ENCODE assay signal across 29 cellular contexts in the genomic region with DNA sequence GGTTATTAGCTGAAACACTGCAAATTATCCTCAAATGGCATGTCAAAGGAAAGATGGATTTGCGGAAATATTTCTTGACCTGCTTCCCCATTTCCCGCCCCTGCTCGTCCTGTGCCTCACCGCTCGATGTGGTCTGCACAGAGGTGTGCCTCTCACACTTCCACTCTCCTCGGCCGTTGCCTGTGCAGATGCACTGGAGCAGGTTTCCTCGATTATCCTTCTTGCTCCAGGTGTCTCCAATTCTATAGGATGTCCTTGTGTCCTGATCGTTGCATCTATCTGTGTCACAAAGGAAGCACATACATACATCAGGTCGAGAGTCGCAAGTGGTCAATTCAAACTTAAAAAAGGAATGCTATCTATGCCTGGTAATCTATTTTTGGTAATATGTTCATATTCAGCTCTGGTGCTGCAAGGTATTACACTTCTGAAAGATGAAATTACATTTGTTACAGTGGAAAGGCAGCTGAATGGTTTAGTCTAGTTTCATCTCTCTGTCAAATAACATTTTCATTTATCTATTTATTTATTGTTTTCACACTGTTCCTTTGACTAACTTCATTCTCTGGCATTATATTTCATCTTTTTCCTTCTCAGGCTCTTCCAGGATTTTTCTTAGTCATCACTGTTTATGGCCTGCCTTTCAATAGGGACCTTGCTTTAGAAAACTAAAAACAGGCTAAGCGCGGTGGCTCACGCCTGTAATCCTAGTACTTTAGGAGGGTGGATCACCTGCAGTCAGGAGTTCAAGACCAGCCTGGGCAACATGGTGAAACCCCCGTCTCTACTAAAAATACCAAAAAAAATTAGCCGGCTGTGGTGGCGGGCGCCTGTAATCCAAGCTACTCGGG. TPM values are rescaled to one million over a fixed set of nuclear protein-coding genes. Genes with fewer than 3 reads are reported as not detected.
DNase-seq lines count a peak whose midpoint lies in the region; ATAC-seq and TF ChIP-seq lines count a peak whose summit lies in the region.
"Had no signal": no experiment of that assay in that cellular context is flagged by ENCODE, and none has a peak within 500 bp of the region (broad histone marks: within the 10 kb centered on the region; RNA-seq: fewer than 3 reads in every experiment).

No MANE protein-coding gene starts in this region.

- no peaks in the 10 kb centered on the region for H3K9me2 ChIP-seq in SK-N-SH
- H3K9me2 ChIP-seq in OCI-LY7 (ENCODE audit: insufficient read depth, low read length) = no peaks in the 10 kb centered on the region

- TF ChIP-seq CTCF in SK-N-SH (IDR thresholded peaks at IDR 0.05) = no peak
- no peak for TF ChIP-seq CTCF in chondrocyte (IDR thresholded peaks at IDR 0.05)
- no peak for TF ChIP-seq CTCF in tibial artery (IDR thresholded peaks at IDR 0.05)
- TF ChIP-seq CTCF in OCI-LY7 (conservative IDR thresholded peaks at IDR 0.05; ENCODE audit: low read length) = no peak

- H3K4me1 Mint-ChIP-seq in chondrocyte (ENCODE audit: low read depth) = peaks cover 86% of the 10 kb centered on the region
- H3K4me1 Mint-ChIP-seq: activated CD4-positive, alpha-beta T cell treated with anti-CD3 and anti-CD28 coated beads for 36 hours; stimulated activated naive B cell treated with anti-CD40 and anti-IgM and Interleukin-4, amounts not matched to agents 10 μg/mL and 1 μg/mL and 100 μg/mL, for 72 hours had no signal

- TF ChIP-seq EP300 in SK-N-SH (IDR thresholded peaks at IDR 0.05; ENCODE audit: borderline replicate concordance in 1 of 2, low read depth in 1 of 2, low read length in 1 of 2) = no peak

- peak overlapping the region; percentile 99 for H3K27ac Mint-ChIP-seq in chondrocyte (ENCODE audit: unreplicated experiment)
- H3K27ac Mint-ChIP-seq: activated CD4-positive, alpha-beta T cell treated with anti-CD3 and anti-CD28 coated beads for 36 hours; activated T-helper 1 cell treated with anti-CD3 and anti-CD28 coated beads, Interleukin-12 subunit alpha, Interleukin-12 subunit beta, Interleukin-2, Interleukin-4 antibody, amounts not matched to agents 30 ng/mL and 10 ng/mL and 1 ng/mL, durations not matched to agents 14 hours and 24 hours and 36 hours; mesothelial cell of epicardium; natural killer cell treated with Interleukin-12 subunit alpha and Interleukin-12 subunit beta and Interleukin-15 and Interleukin-18, amount 100 ng/mL, for 72 hours; stimulated activated naive B cell treated with anti-CD40 and anti-IgM and Interleukin-4, amounts not matched to agents 10 μg/mL and 1 μg/mL and 100 μg/mL, for 72 hours had no signal

- H3K4me1 ChIP-seq in SK-N-SH (ENCODE audit: control insufficient read depth in 1 of 2, insufficient read depth in 2 of 2, low read depth in 1 of 2, low read length in 1 of 2) (peaks cover 0 to 50% of the 10 kb centered on the region in 2 experiments; a peak in 1 of 4 replicates), tibial artery (peaks cover 0 to 83% (median 18%) of the 10 kb centered on the region in 4 donors), OCI-LY7 (ENCODE audit: insufficient read depth, low read length, poor library complexity, severe bottlenecking) (no peaks in the 10 kb centered on the region)
- H3K4me1 ChIP-seq: pancreas had no signal

- WGBS in SK-N-SH (ENCODE audit: low lambda C conversion rate) = 98% methylated on average over 19 of the region's 19 CpGs

- H3K9ac ChIP-seq in SK-N-SH = peak overlapping the region; percentile 8; the same call in 1 of the 2 replicates

- H3K4me2 ChIP-seq in SK-N-SH (peak overlapping the region; percentile 75), OCI-LY7 (ENCODE audit: low read length) (no peak overlapping the region)

- intact Hi-C loops in tibial artery (cut with DNase I; ENCODE audit: low total_unique reads) = no loop called here
- intact Hi-C loops in OCI-LY7 (cut with micrococcal nuclease; ENCODE audit: unreplicated experiment) = no loop called here

- DNase-seq in SK-N-SH (no peak), chondrocyte (ENCODE audit: low spot score) (no peak), iris pigment epithelial cell (ENCODE audit: low read depth) (peak; percentile 39), tibial artery (no peak), OCI-LY7 (ENCODE audit: low spot score) (no peak), inferior parietal cortex (ENCODE audit: extremely low spot score) (no peak)
- DNase-seq: activated CD4-positive, alpha-beta T cell treated with anti-CD3 and anti-CD28 coated beads for 36 hours; activated naive CD4-positive, alpha-beta T cell treated with anti-CD3 and anti-CD28 coated beads, Interleukin-2, amount 50 U/mL, for 16 hours; aorta; DND-41; effector CD8-positive, alpha-beta T cell; heart left ventricle; NCI-H1417; NCI-H446; pancreas; PC-3; SHP77; stimulated activated CD4-positive, alpha-beta T cell treated with anti-CD3 and anti-CD28 coated beads, Interleukin-2, amount 100 ng/mL, for 48 hours; stimulated activated naive B cell treated with anti-CD40 and anti-IgM and Interleukin-4, amounts not matched to agents 10 μg/mL and 1 μg/mL and 100 μg/mL, for 72 hours had no signal

- H4K20me1 ChIP-seq in SK-N-SH (ENCODE audit: insufficient read depth) (peaks cover 84% of the 10 kb centered on the region), OCI-LY7 (ENCODE audit: insufficient read depth, low read length) (no peaks in the 10 kb centered on the region)

- H3K4me3 Mint-ChIP-seq in chondrocyte (ENCODE audit: unreplicated experiment) = peak overlapping the region; percentile 84
- H3K4me3 Mint-ChIP-seq: activated CD4-positive, alpha-beta T cell treated with anti-CD3 and anti-CD28 coated beads for 36 hours; activated T-helper 1 cell treated with anti-CD3 and anti-CD28 coated beads, Interleukin-12 subunit alpha, Interleukin-12 subunit beta, Interleukin-2, Interleukin-4 antibody, amounts not matched to agents 30 ng/mL and 10 ng/mL and 1 ng/mL, durations not matched to agents 14 hours and 24 hours and 36 hours; mesothelial cell of epicardium; natural killer cell treated with Interleukin-12 subunit alpha and Interleukin-12 subunit beta and Interleukin-15 and Interleukin-18, amount 100 ng/mL, for 72 hours; stimulated activated naive B cell treated with anti-CD40 and anti-IgM and Interleukin-4, amounts not matched to agents 10 μg/mL and 1 μg/mL and 100 μg/mL, for 72 hours had no signal

- BruUV-seq in OCI-LY7 (replicated peaks; lab: Mats Ljungman, UMichigan) = no TSS peak

- H3K27ac ChIP-seq in SK-N-SH (ENCODE audit: low read depth in 2 of 2, low read length in 1 of 2) (peak overlapping the region in 1 of 2 experiments; percentile 88; a peak in 2 of 4 replicates), tibial artery (peak overlapping the region; percentile 34 to 98), OCI-LY7 (ENCODE audit: low read depth, low read length, poor library complexity, severe bottlenecking) (no peak overlapping the region)
- H3K27ac ChIP-seq: 22Rv1, HL-60, left lung, pancreas, skin epidermis had no signal

- H3K36me3 ChIP-seq in SK-N-SH (replicated peaks in 1 of 2; ENCODE audit: control insufficient read depth in 1 of 2, insufficient read depth in 2 of 2, low read length in 1 of 2) (peaks cover 68 to 89% of the 10 kb centered on the region in 2 experiments), tibial artery (peaks cover 55 to 75% (median 55%) of the 10 kb centered on the region in 3 donors), OCI-LY7 (ENCODE audit: insufficient read depth, low read length) (no peaks in the 10 kb centered on the region)
- H3K36me3 ChIP-seq: pancreas had no signal

- H3K36me3 Mint-ChIP-seq in chondrocyte (ENCODE audit: low read depth) = peaks cover 83% of the 10 kb centered on the region
- H3K36me3 Mint-ChIP-seq: natural killer cell treated with Interleukin-12 subunit alpha and Interleukin-12 subunit beta and Interleukin-15 and Interleukin-18, amount 100 ng/mL, for 72 hours had no signal

- H3K27me3 ChIP-seq in SK-N-SH (ENCODE audit: insufficient read depth) (no peaks in the 10 kb centered on the region), tibial artery (no peaks in the 10 kb centered on the region)
- H3K27me3 ChIP-seq: heart left ventricle, pancreas had no signal

- H3K4me3 ChIP-seq in SK-N-SH (ENCODE audit: low read depth in 2 of 2, low read length in 1 of 2) (no peak overlapping the region; a peak in 1 of 4 replicates), tibial artery (peak overlapping the region in 1 of 2 donors; percentile 7), OCI-LY7 (ENCODE audit: low read depth, low read length, poor library complexity, severe bottlenecking) (no peak overlapping the region)
- H3K4me3 ChIP-seq: heart left ventricle, left lung, pancreas, skin epidermis had no signal

- CTCF ChIA-PET in SK-N-SH (lab: Yijun Ruan, JAX) (no interaction called here), OCI-LY7 (lab: Charles Lee; ENCODE audit: unreplicated experiment) (no interaction called here)

- ATAC-seq in SK-N-SH treated with all-trans-retinoic acid at 6 μM for 48 hours = no peak
- no peak for ATAC-seq in HG03025 (IDR thresholded peaks at IDR 0.05; ENCODE audit: low FRiP score, unreplicated experiment)
- ATAC-seq: activated CD4-positive, alpha-beta T cell treated with anti-CD3 and anti-CD28 coated beads for 36 hours; esophagus mucosa; heart left ventricle; left lung; natural killer cell treated with Interleukin-12 subunit alpha and Interleukin-12 subunit beta and Interleukin-15 and Interleukin-18, amount 100 ng/mL, for 72 hours; pancreas; PC-3; stimulated activated naive B cell treated with anti-CD40 and anti-IgM and Interleukin-4, amounts not matched to agents 10 μg/mL and 1 μg/mL and 100 μg/mL, for 72 hours had no signal

- no peaks in the 10 kb centered on the region for H3K27me3 Mint-ChIP-seq in chondrocyte (ENCODE audit: low read depth)

- H3K79me2 ChIP-seq in SK-N-SH (ENCODE audit: insufficient read depth) (peaks cover 93% of the 10 kb centered on the region), OCI-LY7 (ENCODE audit: insufficient read depth, low read depth, low read length) (no peaks in the 10 kb centered on the region)

- POLR2A ChIA-PET in SK-N-SH (lab: Yijun Ruan, JAX) = no interaction called here
- POLR2A ChIA-PET in OCI-LY7 (lab: Charles Lee) = interaction anchor here (0.6 kb wide), 1 partner anchor 976 kb away, joined by 3 read pairs; no protein-coding TSS in a partner anchor

- no peak for TF ChIP-seq RAD21 in SK-N-SH (IDR thresholded peaks at IDR 0.05; ENCODE audit: low read length)

- no peaks in the 10 kb centered on the region for H3K9me3 Mint-ChIP-seq in chondrocyte (ENCODE audit: low read depth)
- H3K9me3 Mint-ChIP-seq: activated T-helper 1 cell treated with anti-CD3 and anti-CD28 coated beads, Interleukin-12 subunit alpha, Interleukin-12 subunit beta, Interleukin-2, Interleukin-4 antibody, amounts not matched to agents 30 ng/mL and 10 ng/mL and 1 ng/mL, durations not matched to agents 14 hours and 24 hours and 36 hours; mesothelial cell of epicardium; natural killer cell treated with Interleukin-12 subunit alpha and Interleukin-12 subunit beta and Interleukin-15 and Interleukin-18, amount 100 ng/mL, for 72 hours; stimulated activated naive B cell treated with anti-CD40 and anti-IgM and Interleukin-4, amounts not matched to agents 10 μg/mL and 1 μg/mL and 100 μg/mL, for 72 hours had no signal

- H2AFZ ChIP-seq in SK-N-SH (ENCODE audit: low read depth) (no peak overlapping the region), OCI-LY7 (ENCODE audit: low read length) (no peak overlapping the region)

- H3K9me3 ChIP-seq in SK-N-SH (no peaks in the 10 kb centered on the region), tibial artery (no peaks in the 10 kb centered on the region), OCI-LY7 (ENCODE audit: low read length) (no peaks in the 10 kb centered on the region)
- H3K9me3 ChIP-seq: heart left ventricle, left lung, pancreas had no signal

- H3F3A ChIP-seq in SK-N-SH (replicated peaks; ENCODE audit: insufficient read depth) = peaks cover 91% of the 10 kb centered on the region

RNA-seq across cellular contexts. Expression of gene FN1, which starts 7.6 kb away (rescaled TPM):
- 1,637 and 1,671 TPM in 2 replicates for polyA plus RNA-seq in SK-N-SH (2012; rRNA removed)
- 978 and 1,254 TPM in 2 replicates for polyA plus RNA-seq in SK-N-SH (2012; cell fraction: cytosol; rRNA removed)
- polyA plus RNA-seq in SK-N-SH (2012; cell fraction: nucleus; rRNA removed) = 2,323 and 4,066 TPM in 2 replicates
- total RNA-seq in chondrocyte (30,644 to 36,263 TPM (median 31,288 TPM) in 3 replicates), OCI-LY7 (2022) (1.2 and 1.3 TPM in 2 replicates)
- 0.03 TPM in 1 of 2 replicates, not detected in the other for total RNA-seq in OCI-LY7 (2014; rRNA removed; shearing (Covaris generic))

Comparison
In these comparisons a context has a peak if more than half of its experiments do, and no peak if none do; other contexts are left out.
1. RNA of gene FN1, which starts 7.6 kb away (total RNA-seq): 30,644 to 36,263 TPM in chondrocyte; 0.03 to 1.3 TPM in OCI-LY7; every median in the first group is over 1,000 times any median in the second.